ENCODE assay signal across 7 cellular contexts in the genomic region with DNA sequence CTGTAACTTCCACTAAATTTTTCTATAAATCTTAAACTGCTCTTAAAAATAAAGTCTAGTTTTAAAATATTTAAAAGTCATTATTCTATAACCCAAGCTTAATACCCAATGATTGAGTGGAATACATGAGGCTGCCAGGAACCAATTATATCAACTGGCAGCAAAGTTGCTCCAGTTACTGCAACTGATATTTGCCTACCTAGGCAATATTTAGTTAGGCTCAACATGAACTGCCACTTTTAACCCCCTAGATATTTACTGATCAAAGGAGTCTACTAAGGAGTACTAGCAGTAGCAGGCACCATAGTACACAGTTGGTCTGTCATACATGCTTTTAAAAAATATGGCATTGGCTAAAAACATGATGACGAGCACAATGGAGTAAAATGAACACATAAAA. TPM values are rescaled to one million over a fixed set of nuclear protein-coding genes. Genes with fewer than 3 reads are reported as not detected.
"Had no signal": no experiment of that assay in that cellular context is flagged by ENCODE, and none has a peak within 500 bp of the region (broad histone marks: within the 10 kb centered on the region; RNA-seq: fewer than 3 reads in every experiment).

No MANE protein-coding gene starts in this region.

- ATAC-seq: K562 had no signal

- FAIRE-seq: HTR-8/SVneo, K562 had no signal

- H3K4me3 ChIP-seq: K562 had no signal

- H3K4me2 ChIP-seq: KMS-11 had no signal

- DNase-seq: KBM-7, KG1 had no signal

- H3K9ac ChIP-seq: KMS-11 had no signal

- H3K27ac ChIP-seq: HL-60, KMS-11 had no signal

RNA-seq across cellular contexts. Expression of a gene that starts 29.9 kb away (rescaled TPM):
- total RNA-seq: HT-29 had no signal
